1 cellular context compared by ENCODE assay signal in the genomic region with DNA sequence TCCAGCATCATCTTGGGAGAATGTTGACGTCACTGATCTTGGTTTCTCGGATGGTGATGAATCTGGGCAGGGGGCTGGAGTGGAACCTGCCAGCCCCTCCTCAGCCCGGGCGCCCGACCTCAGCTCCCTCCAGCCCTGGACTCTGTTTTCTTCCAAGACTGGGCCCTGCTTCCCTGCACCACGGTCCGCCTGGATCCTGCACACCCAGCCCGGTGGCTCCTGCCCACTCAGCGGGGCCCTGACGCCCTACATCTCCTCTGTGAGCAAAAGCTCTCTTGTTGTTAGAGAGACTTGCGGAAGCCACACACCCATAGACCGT.
TF ChIP-seq lines count a peak whose summit lies in the region.

No MANE protein-coding gene starts in this region.

TF ChIP-seq in HepG2, 621 proteins besides CTCF, POLR2A, EP300 and RAD21:
- TF ChIP-seq ZNF567 (CRISPR knock-in tag; IDR thresholded peaks at IDR 0.05; ENCODE audit: borderline replicate concordance) = no peak
- TF ChIP-seq CREB1 (IDR thresholded peaks at IDR 0.05) = peak; percentile 78
- TF ChIP-seq CREB1 (CRISPR knock-in tag; IDR thresholded peaks at IDR 0.05) = no peak
